ENCODE assay signal across 1 cellular context in the genomic region with DNA sequence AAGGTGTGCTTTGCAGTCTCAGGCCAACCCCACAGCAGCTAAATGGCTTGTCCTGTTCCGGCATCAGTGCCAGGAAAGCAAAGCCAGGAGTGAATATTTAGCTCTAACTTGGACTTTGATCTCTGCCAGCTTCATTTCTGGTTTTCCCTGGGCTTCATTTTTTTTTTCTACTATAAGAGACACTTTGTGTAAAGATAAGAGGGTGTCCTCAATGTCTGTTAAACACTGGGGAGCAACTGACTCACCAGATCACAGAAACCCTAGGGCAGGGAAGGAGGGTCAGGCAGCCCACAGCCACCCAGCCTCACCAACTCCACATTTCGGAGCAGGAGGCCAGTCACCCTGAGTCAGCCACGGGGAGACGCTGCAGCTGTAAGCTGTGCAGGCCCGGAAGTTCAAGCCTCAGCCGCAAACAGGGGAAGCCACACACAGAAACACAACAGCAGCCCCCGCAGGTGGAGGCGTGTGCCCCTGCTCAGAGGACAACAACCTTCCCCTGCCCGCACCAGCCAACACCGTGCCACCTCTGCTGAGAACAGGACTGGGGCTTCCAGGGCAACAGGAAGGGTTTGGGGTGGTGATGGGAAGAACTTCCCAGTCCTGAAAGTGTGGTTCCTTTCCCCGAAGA.
TF ChIP-seq lines count a peak whose summit lies in the region.

No MANE protein-coding gene starts in this region.

TF ChIP-seq in HepG2, 621 proteins besides CTCF, POLR2A, EP300 and RAD21 (continued from another document and continues in another):
- no peak for TF ChIP-seq BORCS8-MEF2B (CRISPR knock-in tag; IDR thresholded peaks at IDR 0.05)
- no peak for TF ChIP-seq ZNF672 (CRISPR knock-in tag; IDR thresholded peaks at IDR 0.05)
- no peak for TF ChIP-seq ZNF7 (CRISPR knock-in tag; IDR thresholded peaks at IDR 0.05)
- no peak for TF ChIP-seq ZBTB39 (CRISPR knock-in tag; IDR thresholded peaks at IDR 0.05)
- no peak for TF ChIP-seq MAX (IDR thresholded peaks at IDR 0.05)
- no peak for TF ChIP-seq TBX3 (IDR thresholded peaks at IDR 0.05; ENCODE audit: borderline replicate concordance)
- no peak for TF ChIP-seq ZMYM2 (CRISPR knock-in tag; IDR thresholded peaks at IDR 0.05)
- no peak; the same call in 1 of the 2 replicates for TF ChIP-seq IRF2 (CRISPR knock-in tag; IDR thresholded peaks at IDR 0.05)
- no peak; the same call in 1 of the 2 replicates for TF ChIP-seq ISL2 (CRISPR knock-in tag; IDR thresholded peaks at IDR 0.05)
- no peak for TF ChIP-seq TBP (CRISPR knock-in tag; IDR thresholded peaks at IDR 0.05)
- TF ChIP-seq NR3C1 (CRISPR knock-in tag; IDR thresholded peaks at IDR 0.05), result no peak
- peak; percentile 22; the same call in 1 of the 2 replicates for TF ChIP-seq ZNF431 (CRISPR knock-in tag; IDR thresholded peaks at IDR 0.05; ENCODE audit: borderline replicate concordance, low read depth)
- TF ChIP-seq ZNF589 (CRISPR knock-in tag; conservative IDR thresholded peaks at IDR 0.05), result no peak; the same call in 1 of the 2 replicates
- TF ChIP-seq JDP2 (CRISPR knock-in tag; IDR thresholded peaks at IDR 0.05; ENCODE audit: borderline replicate concordance), result no peak
- no peak for TF ChIP-seq ZSCAN29 (CRISPR knock-in tag; conservative IDR thresholded peaks at IDR 0.05)
- TF ChIP-seq, protein P1, sequence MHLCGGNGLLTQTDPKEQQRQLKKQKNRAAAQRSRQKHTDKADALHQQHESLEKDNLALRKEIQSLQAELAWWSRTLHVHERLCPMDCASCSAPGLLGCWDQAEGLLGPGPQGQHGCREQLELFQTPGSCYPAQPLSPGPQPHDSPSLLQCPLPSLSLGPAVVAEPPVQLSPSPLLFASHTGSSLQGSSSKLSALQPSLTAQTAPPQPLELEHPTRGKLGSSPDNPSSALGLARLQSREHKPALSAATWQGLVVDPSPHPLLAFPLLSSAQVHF (CRISPR knock-in tag; IDR thresholded peaks at IDR 0.05), result no peak
- no peak; the same call in 1 of the 2 replicates for TF ChIP-seq FOXA3 (CRISPR knock-in tag; IDR thresholded peaks at IDR 0.05)
- TF ChIP-seq ZSCAN20 (CRISPR knock-in tag; IDR thresholded peaks at IDR 0.05; ENCODE audit: borderline replicate concordance), result no peak
- TF ChIP-seq ZNF605 (CRISPR knock-in tag; IDR thresholded peaks at IDR 0.05), result no peak; the same call in 1 of the 2 replicates
- no peak for TF ChIP-seq SOX13 (IDR thresholded peaks at IDR 0.05)
- no peak for TF ChIP-seq SOX13 (CRISPR knock-in tag; conservative IDR thresholded peaks at IDR 0.05 in 1 of 2, IDR thresholded peaks at IDR 0.05 in 1 of 2)
- TF ChIP-seq STAT5B (CRISPR knock-in tag; IDR thresholded peaks at IDR 0.05), result no peak
- peak; percentile 71 for TF ChIP-seq HDAC1 (CRISPR knock-in tag; IDR thresholded peaks at IDR 0.05)
- no peak for TF ChIP-seq ZNF652 (CRISPR knock-in tag; IDR thresholded peaks at IDR 0.05; ENCODE audit: borderline replicate concordance, low read depth)
- TF ChIP-seq ZNF430 (CRISPR knock-in tag; IDR thresholded peaks at IDR 0.05), result no peak
- TF ChIP-seq REXO4 (CRISPR knock-in tag; IDR thresholded peaks at IDR 0.05; ENCODE audit: borderline replicate concordance), result no peak
- peak; percentile 54 for TF ChIP-seq SMC3 (IDR thresholded peaks at IDR 0.05; ENCODE audit: low read length)
- TF ChIP-seq, protein P2, sequence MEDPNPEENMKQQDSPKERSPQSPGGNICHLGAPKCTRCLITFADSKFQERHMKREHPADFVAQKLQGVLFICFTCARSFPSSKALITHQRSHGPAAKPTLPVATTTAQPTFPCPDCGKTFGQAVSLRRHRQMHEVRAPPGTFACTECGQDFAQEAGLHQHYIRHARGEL (CRISPR knock-in tag; IDR thresholded peaks at IDR 0.05), result no peak
- no peak for TF ChIP-seq POLR2AphosphoS2 (IDR thresholded peaks at IDR 0.05; ENCODE audit: low read depth, low read length)
- TF ChIP-seq MIXL1 (CRISPR knock-in tag; IDR thresholded peaks at IDR 0.05), result peak; percentile 34; the same call in 1 of the 2 replicates
- TF ChIP-seq, protein P3, sequence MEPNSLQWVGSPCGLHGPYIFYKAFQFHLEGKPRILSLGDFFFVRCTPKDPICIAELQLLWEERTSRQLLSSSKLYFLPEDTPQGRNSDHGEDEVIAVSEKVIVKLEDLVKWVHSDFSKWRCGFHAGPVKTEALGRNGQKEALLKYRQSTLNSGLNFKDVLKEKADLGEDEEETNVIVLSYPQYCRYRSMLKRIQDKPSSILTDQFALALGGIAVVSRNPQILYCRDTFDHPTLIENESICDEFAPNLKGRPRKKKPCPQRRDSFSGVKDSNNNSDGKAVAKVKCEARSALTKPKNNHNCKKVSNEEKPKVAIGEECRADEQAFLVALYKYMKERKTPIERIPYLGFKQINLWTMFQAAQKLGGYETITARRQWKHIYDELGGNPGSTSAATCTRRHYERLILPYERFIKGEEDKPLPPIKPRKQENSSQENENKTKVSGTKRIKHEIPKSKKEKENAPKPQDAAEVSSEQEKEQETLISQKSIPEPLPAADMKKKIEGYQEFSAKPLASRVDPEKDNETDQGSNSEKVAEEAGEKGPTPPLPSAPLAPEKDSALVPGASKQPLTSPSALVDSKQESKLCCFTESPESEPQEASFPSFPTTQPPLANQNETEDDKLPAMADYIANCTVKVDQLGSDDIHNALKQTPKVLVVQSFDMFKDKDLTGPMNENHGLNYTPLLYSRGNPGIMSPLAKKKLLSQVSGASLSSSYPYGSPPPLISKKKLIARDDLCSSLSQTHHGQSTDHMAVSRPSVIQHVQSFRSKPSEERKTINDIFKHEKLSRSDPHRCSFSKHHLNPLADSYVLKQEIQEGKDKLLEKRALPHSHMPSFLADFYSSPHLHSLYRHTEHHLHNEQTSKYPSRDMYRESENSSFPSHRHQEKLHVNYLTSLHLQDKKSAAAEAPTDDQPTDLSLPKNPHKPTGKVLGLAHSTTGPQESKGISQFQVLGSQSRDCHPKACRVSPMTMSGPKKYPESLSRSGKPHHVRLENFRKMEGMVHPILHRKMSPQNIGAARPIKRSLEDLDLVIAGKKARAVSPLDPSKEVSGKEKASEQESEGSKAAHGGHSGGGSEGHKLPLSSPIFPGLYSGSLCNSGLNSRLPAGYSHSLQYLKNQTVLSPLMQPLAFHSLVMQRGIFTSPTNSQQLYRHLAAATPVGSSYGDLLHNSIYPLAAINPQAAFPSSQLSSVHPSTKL (CRISPR knock-in tag; IDR thresholded peaks at IDR 0.05), result no peak; the same call in none of the 2 replicates
- no peak for TF ChIP-seq MTA3 (CRISPR knock-in tag; IDR thresholded peaks at IDR 0.05)
- peak; percentile 46; the same call in 1 of the 2 replicates for TF ChIP-seq GTF2F1 (IDR thresholded peaks at IDR 0.05; ENCODE audit: low read length)
- no peak for TF ChIP-seq HNRNPK (IDR thresholded peaks at IDR 0.05; ENCODE audit: low read depth, low read length, poor library complexity, severe bottlenecking)
- TF ChIP-seq DDIT3 (CRISPR knock-in tag; IDR thresholded peaks at IDR 0.05), result no peak
- no peak; the same call in none of the 2 replicates for TF ChIP-seq ZNF335 (CRISPR knock-in tag; IDR thresholded peaks at IDR 0.05)
- TF ChIP-seq ZNF234 (CRISPR knock-in tag; conservative IDR thresholded peaks at IDR 0.05), result no peak
- TF ChIP-seq ZNF549 (CRISPR knock-in tag; IDR thresholded peaks at IDR 0.05), result no peak
- TF ChIP-seq ZNF546 (CRISPR knock-in tag; conservative IDR thresholded peaks at IDR 0.05), result no peak
- TF ChIP-seq, protein P4, sequence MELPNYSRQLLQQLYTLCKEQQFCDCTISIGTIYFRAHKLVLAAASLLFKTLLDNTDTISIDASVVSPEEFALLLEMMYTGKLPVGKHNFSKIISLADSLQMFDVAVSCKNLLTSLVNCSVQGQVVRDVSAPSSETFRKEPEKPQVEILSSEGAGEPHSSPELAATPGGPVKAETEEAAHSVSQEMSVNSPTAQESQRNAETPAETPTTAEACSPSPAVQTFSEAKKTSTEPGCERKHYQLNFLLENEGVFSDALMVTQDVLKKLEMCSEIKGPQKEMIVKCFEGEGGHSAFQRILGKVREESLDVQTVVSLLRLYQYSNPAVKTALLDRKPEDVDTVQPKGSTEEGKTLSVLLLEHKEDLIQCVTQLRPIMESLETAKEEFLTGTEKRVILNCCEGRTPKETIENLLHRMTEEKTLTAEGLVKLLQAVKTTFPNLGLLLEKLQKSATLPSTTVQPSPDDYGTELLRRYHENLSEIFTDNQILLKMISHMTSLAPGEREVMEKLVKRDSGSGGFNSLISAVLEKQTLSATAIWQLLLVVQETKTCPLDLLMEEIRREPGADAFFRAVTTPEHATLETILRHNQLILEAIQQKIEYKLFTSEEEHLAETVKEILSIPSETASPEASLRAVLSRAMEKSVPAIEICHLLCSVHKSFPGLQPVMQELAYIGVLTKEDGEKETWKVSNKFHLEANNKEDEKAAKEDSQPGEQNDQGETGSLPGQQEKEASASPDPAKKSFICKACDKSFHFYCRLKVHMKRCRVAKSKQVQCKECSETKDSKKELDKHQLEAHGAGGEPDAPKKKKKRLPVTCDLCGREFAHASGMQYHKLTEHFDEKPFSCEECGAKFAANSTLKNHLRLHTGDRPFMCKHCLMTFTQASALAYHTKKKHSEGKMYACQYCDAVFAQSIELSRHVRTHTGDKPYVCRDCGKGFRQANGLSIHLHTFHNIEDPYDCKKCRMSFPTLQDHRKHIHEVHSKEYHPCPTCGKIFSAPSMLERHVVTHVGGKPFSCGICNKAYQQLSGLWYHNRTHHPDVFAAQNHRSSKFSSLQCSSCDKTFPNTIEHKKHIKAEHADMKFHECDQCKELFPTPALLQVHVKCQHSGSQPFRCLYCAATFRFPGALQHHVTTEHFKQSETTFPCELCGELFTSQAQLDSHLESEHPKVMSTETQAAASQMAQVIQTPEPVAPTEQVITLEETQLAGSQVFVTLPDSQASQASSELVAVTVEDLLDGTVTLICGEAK (IDR thresholded peaks at IDR 0.05), result no peak
- TF ChIP-seq, protein P4 (CRISPR knock-in tag; IDR thresholded peaks at IDR 0.05), result peak; percentile 40; the same call in 1 of the 2 replicates
- peak; percentile 72; the same call in 1 of the 2 replicates for TF ChIP-seq TAF1 (CRISPR knock-in tag; IDR thresholded peaks at IDR 0.05)
- no peak for TF ChIP-seq EHMT2 (IDR thresholded peaks at IDR 0.05; ENCODE audit: borderline replicate concordance, low read depth, low read length)
- no peak for TF ChIP-seq PHB2 (IDR thresholded peaks at IDR 0.05; ENCODE audit: partially characterized antibody)
- peak; percentile 89 for TF ChIP-seq ETV5 (CRISPR knock-in tag; IDR thresholded peaks at IDR 0.05; ENCODE audit: borderline replicate concordance)
- TF ChIP-seq ZBTB34 (CRISPR knock-in tag; IDR thresholded peaks at IDR 0.05), result 0 out of 2 replicates have a peak, but pooled peaks have one; percentile 13
- no peak; the same call in 1 of the 2 replicates for TF ChIP-seq TOE1 (CRISPR knock-in tag; IDR thresholded peaks at IDR 0.05)
- peak; percentile 42; the same call in 1 of the 2 replicates for TF ChIP-seq HDAC2 (CRISPR knock-in tag; IDR thresholded peaks at IDR 0.05)
